21 cellular contexts compared by ENCODE assay signal in genomic region chrY:19477959-19478358, GRCh38.
DNase-seq lines count a peak whose midpoint lies in the region; ATAC-seq and TF ChIP-seq lines count a peak whose summit lies in the region.
"Had no signal": no experiment of that assay in that cellular context is flagged by ENCODE, and none has a peak within 500 bp of the region (broad histone marks: within the 10 kb centered on the region; RNA-seq: fewer than 3 reads in every experiment).

No MANE protein-coding gene starts in this region.

- H3K27ac ChIP-seq in CD4-positive, alpha-beta T cell (ENCODE audit: low read depth, low read length) = no peak overlapping the region
- no peak overlapping the region for H3K27ac ChIP-seq in naive thymus-derived CD4-positive, alpha-beta T cell (ENCODE audit: low read depth, low read length)
- H3K27ac ChIP-seq: 22Rv1, BLaER1, C4-2B, GM23248 had no signal

- H3K4me3 ChIP-seq in Jurkat, Clone E6-1 (ENCODE audit: low read length) = no peak overlapping the region
- H3K4me3 ChIP-seq in naive thymus-derived CD4-positive, alpha-beta T cell (ENCODE audit: low read length) = no peak overlapping the region
- no peak overlapping the region for H3K4me3 ChIP-seq in foreskin fibroblast (ENCODE audit: low read depth in 1 of 2, low read length in 2 of 2)
- H3K4me3 ChIP-seq: BLaER1, GM12878, GM23248 had no signal

- no peak for TF ChIP-seq CTCF in CD4-positive, alpha-beta T cell (IDR thresholded peaks at IDR 0.05)
- TF ChIP-seq CTCF in foreskin fibroblast (IDR thresholded peaks at IDR 0.05; ENCODE audit: low read depth, low read length) = no peak

- intact Hi-C loops in activated naive CD4-positive, alpha-beta T cell treated with anti-CD3 and anti-CD28 coated beads for 36 hours (cut with micrococcal nuclease) = no loop called here
- intact Hi-C loops in CD4-positive, alpha-beta T cell (cut with DNase I, micrococcal nuclease) = no loop called here
- intact Hi-C loops in naive thymus-derived CD4-positive, alpha-beta T cell (cut with micrococcal nuclease) = loop anchor here in 1 of 2 donors (2.0 kb wide), 1 partner anchor 25 kb away; no protein-coding TSS in a partner anchor

- H3K27me3 ChIP-seq in CD4-positive, alpha-beta T cell (ENCODE audit: control insufficient read depth, insufficient read depth, low read length) = no peaks in the 10 kb centered on the region
- H3K27me3 ChIP-seq in naive thymus-derived CD4-positive, alpha-beta T cell (ENCODE audit: control insufficient read depth in 2 of 2, insufficient read depth in 2 of 2, low read length in 2 of 2) = no peaks in the 10 kb centered on the region
- H3K27me3 ChIP-seq: BLaER1 had no signal

- H3K27me3 Mint-ChIP-seq in activated naive CD4-positive, alpha-beta T cell treated with anti-CD3 and anti-CD28 coated beads for 36 hours (ENCODE audit: low read depth) = no peaks in the 10 kb centered on the region
- H3K27me3 Mint-ChIP-seq in CD4-positive, alpha-beta T cell = no peaks in the 10 kb centered on the region
- H3K27me3 Mint-ChIP-seq in naive thymus-derived CD4-positive, alpha-beta T cell = no peaks in the 10 kb centered on the region
- no peaks in the 10 kb centered on the region for H3K27me3 Mint-ChIP-seq in natural killer cell treated with Interleukin-12 subunit alpha and Interleukin-12 subunit beta and Interleukin-15 and Interleukin-18, amount 100 ng/mL, for 72 hours
- H3K27me3 Mint-ChIP-seq: B cell; CD4-positive, CD25-positive, alpha-beta regulatory T cell had no signal

- peak overlapping the region; percentile 53 for H3K27ac Mint-ChIP-seq in activated naive CD4-positive, alpha-beta T cell treated with anti-CD3 and anti-CD28 coated beads for 36 hours
- no peak overlapping the region for H3K27ac Mint-ChIP-seq in activated naive CD4-positive, alpha-beta T cell treated with anti-CD3 and anti-CD28 coated beads, Interleukin-2, amount 50 U/mL, for 72 hours
- peak overlapping the region; percentile 77 for H3K27ac Mint-ChIP-seq in CD4-positive, alpha-beta T cell
- H3K27ac Mint-ChIP-seq in naive thymus-derived CD4-positive, alpha-beta T cell = peak overlapping the region in 4 of 9 donors; percentile 54 to 86 (median 74)
- H3K27ac Mint-ChIP-seq in natural killer cell treated with Interleukin-12 subunit alpha and Interleukin-12 subunit beta and Interleukin-15 and Interleukin-18, amount 100 ng/mL, for 72 hours = no peak overlapping the region
- H3K27ac Mint-ChIP-seq: B cell; CD4-positive, CD25-positive, alpha-beta regulatory T cell had no signal

- peaks cover 21% of the 10 kb centered on the region for H3K4me1 Mint-ChIP-seq in activated naive CD4-positive, alpha-beta T cell treated with anti-CD3 and anti-CD28 coated beads for 36 hours (ENCODE audit: low read depth)
- H3K4me1 Mint-ChIP-seq in CD4-positive, alpha-beta T cell (ENCODE audit: low read depth) = peaks cover 26% of the 10 kb centered on the region
- H3K4me1 Mint-ChIP-seq in naive thymus-derived CD4-positive, alpha-beta T cell = peaks cover 0 to 41% (median 7%) of the 10 kb centered on the region in 7 donors
- no peaks in the 10 kb centered on the region for H3K4me1 Mint-ChIP-seq in natural killer cell treated with Interleukin-12 subunit alpha and Interleukin-12 subunit beta and Interleukin-15 and Interleukin-18, amount 100 ng/mL, for 72 hours (ENCODE audit: low read depth in 2 of 2)
- H3K4me1 Mint-ChIP-seq: B cell; CD4-positive, CD25-positive, alpha-beta regulatory T cell had no signal

- H3K9me3 Mint-ChIP-seq in activated naive CD4-positive, alpha-beta T cell treated with anti-CD3 and anti-CD28 coated beads for 36 hours = no peaks in the 10 kb centered on the region
- no peaks in the 10 kb centered on the region for H3K9me3 Mint-ChIP-seq in activated naive CD4-positive, alpha-beta T cell treated with anti-CD3 and anti-CD28 coated beads, Interleukin-2, amount 50 U/mL, for 72 hours
- no peaks in the 10 kb centered on the region for H3K9me3 Mint-ChIP-seq in CD4-positive, alpha-beta T cell
- peaks cover 0 to 3% (median 0%) of the 10 kb centered on the region in 11 donors for H3K9me3 Mint-ChIP-seq in naive thymus-derived CD4-positive, alpha-beta T cell
- no peaks in the 10 kb centered on the region for H3K9me3 Mint-ChIP-seq in natural killer cell treated with Interleukin-12 subunit alpha and Interleukin-12 subunit beta and Interleukin-15 and Interleukin-18, amount 100 ng/mL, for 72 hours
- H3K9me3 Mint-ChIP-seq: CD4-positive, CD25-positive, alpha-beta regulatory T cell had no signal

- no peak overlapping the region for H3K4me3 Mint-ChIP-seq in activated naive CD4-positive, alpha-beta T cell treated with anti-CD3 and anti-CD28 coated beads for 36 hours
- H3K4me3 Mint-ChIP-seq in CD4-positive, alpha-beta T cell = peak overlapping the region; percentile 34
- H3K4me3 Mint-ChIP-seq in naive thymus-derived CD4-positive, alpha-beta T cell = peak overlapping the region in 4 of 10 donors; percentile 32 to 59 (median 56)
- no peak overlapping the region for H3K4me3 Mint-ChIP-seq in natural killer cell treated with Interleukin-12 subunit alpha and Interleukin-12 subunit beta and Interleukin-15 and Interleukin-18, amount 100 ng/mL, for 72 hours
- H3K4me3 Mint-ChIP-seq: B cell; CD4-positive, CD25-positive, alpha-beta regulatory T cell had no signal

- peaks cover 23% of the 10 kb centered on the region for H3K36me3 Mint-ChIP-seq in activated naive CD4-positive, alpha-beta T cell treated with anti-CD3 and anti-CD28 coated beads for 36 hours (ENCODE audit: low read depth)
- peaks cover 13 to 32% of the 10 kb centered on the region in 2 donors for H3K36me3 Mint-ChIP-seq in activated naive CD4-positive, alpha-beta T cell treated with anti-CD3 and anti-CD28 coated beads, Interleukin-2, amount 50 U/mL, for 72 hours
- H3K36me3 Mint-ChIP-seq in CD4-positive, alpha-beta T cell (ENCODE audit: low read depth) = peaks cover 41% of the 10 kb centered on the region
- H3K36me3 Mint-ChIP-seq in naive thymus-derived CD4-positive, alpha-beta T cell = peaks cover 0 to 44% (median 0%) of the 10 kb centered on the region in 5 donors
- peaks cover 5% of the 10 kb centered on the region for H3K36me3 Mint-ChIP-seq in natural killer cell treated with Interleukin-12 subunit alpha and Interleukin-12 subunit beta and Interleukin-15 and Interleukin-18, amount 100 ng/mL, for 72 hours
- H3K36me3 Mint-ChIP-seq: CD4-positive, CD25-positive, alpha-beta regulatory T cell had no signal

- POLR2A ChIA-PET in CD4-positive, alpha-beta T cell (lab: Charles Lee) = interaction anchor here (1.0 kb wide), 1 partner anchor 89 kb away, joined by 3 read pairs; no protein-coding TSS in a partner anchor
- POLR2A ChIA-PET in naive thymus-derived CD4-positive, alpha-beta T cell (lab: Charles Lee) = interaction anchor here (1.0 to 2.1 kb wide), 3 partner anchors 19 to 89 kb away, joined by 5 to 6 read pairs (median 5); no protein-coding TSS in a partner anchor

- H3K4me1 ChIP-seq in naive thymus-derived CD4-positive, alpha-beta T cell (ENCODE audit: control insufficient read depth in 2 of 2, insufficient read depth in 2 of 2, low read length in 2 of 2) = peaks cover 0 to 13% of the 10 kb centered on the region in 2 donors
- H3K4me1 ChIP-seq: BLaER1, Caco-2 had no signal

- CTCF ChIA-PET in activated naive CD4-positive, alpha-beta T cell treated with anti-CD3 and anti-CD28 coated beads for 36 hours (lab: Charles Lee) = no interaction called here
- CTCF ChIA-PET in CD4-positive, alpha-beta T cell (lab: Charles Lee) = no interaction called here
- CTCF ChIA-PET in naive thymus-derived CD4-positive, alpha-beta T cell (lab: Charles Lee) = no interaction called here

- H3K9me3 ChIP-seq in CD4-positive, alpha-beta T cell (ENCODE audit: control insufficient read depth, low read length) = no peaks in the 10 kb centered on the region
- H3K9me3 ChIP-seq in naive thymus-derived CD4-positive, alpha-beta T cell (ENCODE audit: control insufficient read depth in 2 of 3, low read length in 3 of 3) = no peaks in the 10 kb centered on the region
- H3K9me3 ChIP-seq: BLaER1, Caco-2 had no signal

- DNase-seq in activated naive CD4-positive, alpha-beta T cell treated with anti-CD3 and anti-CD28 coated beads for 36 hours = no peak
- DNase-seq in activated naive CD4-positive, alpha-beta T cell treated with anti-CD3 and anti-CD28 coated beads, Interleukin-2, amount 50 U/mL, for 72 hours (ENCODE audit: low spot score in 2 of 2) = no peak
- no peak for DNase-seq in CD4-positive, alpha-beta T cell
- peak; percentile 76 for DNase-seq in Jurkat, Clone E6-1 (ENCODE audit: low read depth, low spot score)
- DNase-seq in naive thymus-derived CD4-positive, alpha-beta T cell = peak in 1 of 9 donors; percentile 11
- DNase-seq in activated CD4-positive, alpha-beta T cell treated with anti-CD3 and anti-CD28 coated beads for 4 hours = no peak
- DNase-seq in foreskin fibroblast = no peak
- no peak for DNase-seq in natural killer cell treated with Interleukin-12 subunit alpha and Interleukin-12 subunit beta and Interleukin-15 and Interleukin-18, amount 100 ng/mL, for 72 hours (ENCODE audit: low spot score)
- DNase-seq: Caco-2; CD4-positive, CD25-positive, alpha-beta regulatory T cell; DMS153; EL; GDM1; GM23248; H7; HCEC 1CT had no signal

- no peaks in the 10 kb centered on the region for H3K36me3 ChIP-seq in naive thymus-derived CD4-positive, alpha-beta T cell (ENCODE audit: control insufficient read depth in 2 of 3, insufficient read depth in 3 of 3, low read length in 3 of 3)
- H3K36me3 ChIP-seq: BLaER1 had no signal

- ATAC-seq in activated naive CD4-positive, alpha-beta T cell treated with anti-CD3 and anti-CD28 coated beads, Interleukin-2, amount 50 U/mL, for 72 hours = no peak
- ATAC-seq in CD4-positive, alpha-beta T cell (ENCODE audit: poor library complexity) = peak; percentile 43
- peak; percentile 38 for ATAC-seq in naive thymus-derived CD4-positive, alpha-beta T cell
- ATAC-seq in natural killer cell treated with Interleukin-12 subunit alpha and Interleukin-12 subunit beta and Interleukin-15 and Interleukin-18, amount 100 ng/mL, for 72 hours = no peak
- ATAC-seq: GM12878 had no signal

Comparison
In these comparisons a context has a peak if more than half of its experiments do, and no peak if none do; other contexts are left out.
1. H3K27ac Mint-ChIP-seq: peak in activated naive CD4-positive, alpha-beta T cell treated with anti-CD3 and anti-CD28 coated beads for 36 hours (single experiment) and CD4-positive, alpha-beta T cell (single experiment); none in activated naive CD4-positive, alpha-beta T cell treated with anti-CD3 and anti-CD28 coated beads, Interleukin-2, amount 50 U/mL, for 72 hours (0 of 2) and natural killer cell treated with Interleukin-12 subunit alpha and Interleukin-12 subunit beta and Interleukin-15 and Interleukin-18, amount 100 ng/mL, for 72 hours (0 of 2).
2. ATAC-seq: peak in CD4-positive, alpha-beta T cell (single experiment) and naive thymus-derived CD4-positive, alpha-beta T cell (single experiment); none in activated naive CD4-positive, alpha-beta T cell treated with anti-CD3 and anti-CD28 coated beads, Interleukin-2, amount 50 U/mL, for 72 hours (0 of 2) and natural killer cell treated with Interleukin-12 subunit alpha and Interleukin-12 subunit beta and Interleukin-15 and Interleukin-18, amount 100 ng/mL, for 72 hours (0 of 2).